8 cellular contexts compared by ENCODE assay signal in the genomic region with DNA sequence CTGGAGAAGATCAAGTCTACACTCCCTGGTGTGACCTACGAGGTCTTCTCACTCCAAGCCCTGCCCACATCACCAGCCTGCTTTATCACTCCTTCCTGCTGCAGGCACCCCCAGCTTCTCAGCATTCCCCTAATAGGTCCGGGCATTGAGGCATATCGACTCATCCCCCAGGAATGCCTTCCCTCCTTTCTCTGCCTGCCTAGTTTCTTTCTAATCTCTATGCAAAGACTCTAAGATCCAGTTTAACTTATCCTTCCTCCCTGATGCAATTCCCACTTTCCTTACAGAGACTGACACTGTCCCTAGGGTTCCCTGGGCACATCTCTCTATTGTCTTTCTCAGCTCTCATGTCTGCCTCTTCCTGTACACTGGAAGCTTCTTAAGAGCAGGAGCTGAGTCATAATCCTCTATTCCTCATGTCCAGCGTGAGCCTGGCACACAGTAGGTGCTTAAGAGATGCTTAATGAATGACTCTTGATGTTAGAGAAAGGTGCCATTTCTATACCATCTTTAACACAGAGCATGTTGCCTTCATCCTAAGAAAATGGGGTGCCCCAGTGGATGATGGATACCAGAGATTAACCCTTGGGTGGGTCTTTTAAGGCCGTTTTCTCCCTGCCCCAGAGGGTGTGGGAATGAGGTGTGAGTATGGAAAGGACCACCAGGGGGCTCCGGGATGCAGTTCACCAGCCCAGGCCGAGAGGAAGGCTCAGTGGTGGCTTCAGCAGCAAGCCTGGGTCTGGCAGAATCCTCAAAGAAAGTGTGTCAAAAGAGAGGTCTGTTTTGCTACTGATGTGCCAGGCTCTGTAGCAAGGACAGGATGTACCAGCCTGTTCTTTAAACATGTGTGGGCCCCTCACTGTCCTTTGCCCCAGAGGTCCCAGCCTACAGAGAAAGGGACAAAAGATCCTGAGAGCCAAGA. TPM values are rescaled to one million over a fixed set of nuclear protein-coding genes. Genes with fewer than 3 reads are reported as not detected.
DNase-seq lines count a peak whose midpoint lies in the region; ATAC-seq and TF ChIP-seq lines count a peak whose summit lies in the region.

No MANE protein-coding gene starts in this region.

- H3K4me1 ChIP-seq in SJCRH30 (peaks cover 17% of the 10 kb centered on the region), left lung (peaks cover 24 to 30% of the 10 kb centered on the region in 2 donors)

- peak; percentile 82 for ATAC-seq in left lung

- no peak for TF ChIP-seq EP300 in Ishikawa (IDR thresholded peaks at IDR 0.05; ENCODE audit: borderline replicate concordance)

- DNase-seq in activated T-cell treated with anti-CD3 and anti-CD28 coated beads for 1 hour (ENCODE audit: low read depth) (peak; percentile 4), activated T-cell treated with anti-CD3 and anti-CD28 coated beads for 4 hours (no peak), SJCRH30 (peak; percentile 78 to 88), cerebellum (ENCODE audit: low spot score) (peak; percentile 33), left lung (no peak), cortex of kidney (lab: John Stamatoyannopoulos, UW) (no peak)
- DNase-seq in stimulated activated CD8-positive, alpha-beta memory T cell treated with anti-CD3 and anti-CD28 coated beads, Interleukin-15, amount 100 ng/mL, for 24 hours (ENCODE audit: low read depth) = peak; percentile 7

- intact Hi-C loops in left lung (cut with DNase I) = loop anchor here in 1 of 2 donors (10.0 kb wide), 1 partner anchor 483 kb away; no protein-coding TSS in a partner anchor

- TF ChIP-seq RAD21 in Ishikawa (IDR thresholded peaks at IDR 0.05; ENCODE audit: low read depth) = peak; percentile 54

- TF ChIP-seq CTCF in left lung (IDR thresholded peaks at IDR 0.05) = peak; percentile 40 to 51

- H3K4me3 ChIP-seq in SJCRH30 (no peak overlapping the region), left lung (no peak overlapping the region)

- H3K27me3 ChIP-seq in SJCRH30 (no peaks in the 10 kb centered on the region), left lung (no peaks in the 10 kb centered on the region)

- peak overlapping the region; percentile 18; the same call in 1 of the 2 replicates for H3K27ac ChIP-seq in SJCRH30
- H3K27ac ChIP-seq in left lung = peak overlapping the region in 1 of 2 donors; percentile 9

- H3K36me3 ChIP-seq in SJCRH30 (no peaks in the 10 kb centered on the region), left lung (no peaks in the 10 kb centered on the region)

- H3K9me3 ChIP-seq in SJCRH30 (replicated peaks) (no peaks in the 10 kb centered on the region), left lung (no peaks in the 10 kb centered on the region)

TF ChIP-seq in Ishikawa, 13 proteins besides CTCF, POLR2A, EP300 and RAD21:
- TF ChIP-seq FOXM1 (IDR thresholded peaks at IDR 0.05; ENCODE audit: borderline replicate concordance, low read depth) (no peak), CREB1 (IDR thresholded peaks at IDR 0.05; ENCODE audit: low read depth) (no peak)
- TF ChIP-seq, protein P1, sequence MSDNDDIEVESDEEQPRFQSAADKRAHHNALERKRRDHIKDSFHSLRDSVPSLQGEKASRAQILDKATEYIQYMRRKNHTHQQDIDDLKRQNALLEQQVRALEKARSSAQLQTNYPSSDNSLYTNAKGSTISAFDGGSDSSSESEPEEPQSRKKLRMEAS (IDR thresholded peaks at IDR 0.05) = no peak

RNA-seq across cellular contexts. Expression of a gene that starts 34.7 kb away (rescaled TPM):
- 43.9 and 45.0 TPM in 2 replicates for total RNA-seq in SJCRH30 (2014; rRNA removed; shearing (Covaris generic))
- total RNA-seq in cerebellum (9.5 TPM), left lung (10 to 100 TPM; 70.2 to 85.1 TPM)

Comparison
In these comparisons a context has a peak if more than half of its experiments do, and no peak if none do; other contexts are left out.
1. DNase-seq: peak in activated T-cell treated with anti-CD3 and anti-CD28 coated beads for 1 hour (single experiment), SJCRH30 (2 of 2), cerebellum (single experiment) and stimulated activated CD8-positive, alpha-beta memory T cell treated with anti-CD3 and anti-CD28 coated beads, Interleukin-15, amount 100 ng/mL, for 24 hours (single experiment); none in activated T-cell treated with anti-CD3 and anti-CD28 coated beads for 4 hours (single experiment), left lung (0 of 2) and cortex of kidney (single experiment).